Comparison of ENCODE assay signal across 8 cellular contexts in genomic region chr16:3501783-3502400, GRCh38. TPM values are rescaled to one million over a fixed set of nuclear protein-coding genes. Genes with fewer than 3 reads are reported as not detected.
DNase-seq lines count a peak whose midpoint lies in the region; ATAC-seq and TF ChIP-seq lines count a peak whose summit lies in the region.

No MANE protein-coding gene starts in this region.

- peak overlapping the region; percentile 80 for H3K4me3 Mint-ChIP-seq in T-helper 1 cell treated with Interleukin-12 subunit alpha and Interleukin-12 subunit beta and Interleukin-4 antibody, amounts not matched to agents 30 μg/mL and 1 μg/mL, for 36 hours
- H3K4me3 Mint-ChIP-seq in activated B cell treated with CpG ODN at 0.5 μM for 24 hours: peak overlapping the region; percentile 86

- no peaks in the 10 kb centered on the region for H3K36me3 ChIP-seq in iPS-15b (ENCODE audit: control insufficient read depth, insufficient read depth, low read length)
- H3K36me3 ChIP-seq in subcutaneous abdominal adipose tissue (ENCODE audit: control insufficient read depth in 5 of 5, insufficient read depth in 5 of 5, low read length in 5 of 5): peaks cover 4 to 16% (median 14%) of the 10 kb centered on the region in 5 donors

- ATAC-seq in activated B cell treated with CpG ODN at 0.5 μM for 24 hours (ENCODE audit: low read depth) (no peak), HG02610 (IDR thresholded peaks at IDR 0.05; ENCODE audit: unreplicated experiment) (no peak), GM18868 (IDR thresholded peaks at IDR 0.05; ENCODE audit: unreplicated experiment) (no peak)

- DNase-seq in T-helper 1 cell (no peak), activated B cell treated with CpG ODN at 0.5 μM for 24 hours (no peak), AG20443 (ENCODE audit: low spot score) (no peak)

- peak overlapping the region; percentile 79 for H3K4me3 ChIP-seq in iPS-15b (ENCODE audit: low read depth, low read length)
- H3K4me3 ChIP-seq in subcutaneous abdominal adipose tissue (ENCODE audit: low read depth in 1 of 5, low read length in 5 of 5): peak overlapping the region; percentile 66 to 91 (median 80)

- no peaks in the 10 kb centered on the region for H3K9me3 Mint-ChIP-seq in T-helper 1 cell treated with Interleukin-12 subunit alpha and Interleukin-12 subunit beta and Interleukin-4 antibody, amounts not matched to agents 30 μg/mL and 1 μg/mL, for 36 hours
- H3K9me3 Mint-ChIP-seq in activated B cell treated with CpG ODN at 0.5 μM for 24 hours: no peaks in the 10 kb centered on the region

- peaks cover 2% of the 10 kb centered on the region for H3K4me1 ChIP-seq in iPS-15b (ENCODE audit: control insufficient read depth, insufficient read depth, low read length)
- peaks cover 2 to 23% (median 13%) of the 10 kb centered on the region in 5 donors for H3K4me1 ChIP-seq in subcutaneous abdominal adipose tissue (ENCODE audit: control insufficient read depth in 5 of 5, insufficient read depth in 5 of 5, low read length in 5 of 5)

- no peaks in the 10 kb centered on the region for H3K27me3 ChIP-seq in iPS-15b (ENCODE audit: control insufficient read depth, insufficient read depth, low read length)
- H3K27me3 ChIP-seq in subcutaneous abdominal adipose tissue (ENCODE audit: control insufficient read depth in 5 of 5, insufficient read depth in 4 of 5, low read length in 5 of 5): no peaks in the 10 kb centered on the region

- H3K9ac ChIP-seq in iPS-15b (ENCODE audit: low read depth, low read length): no peak overlapping the region
- H3K9ac ChIP-seq in subcutaneous abdominal adipose tissue (ENCODE audit: low read length in 5 of 5): peak overlapping the region in 3 of 5 donors; percentile 41 to 77 (median 73)

- H3K27ac ChIP-seq in subcutaneous abdominal adipose tissue (ENCODE audit: low read depth, low read length): no peak overlapping the region

- H3K9me3 ChIP-seq in iPS-15b (ENCODE audit: control insufficient read depth, insufficient read depth, low read length) (no peaks in the 10 kb centered on the region), subcutaneous abdominal adipose tissue (ENCODE audit: control insufficient read depth in 5 of 5, low read length in 5 of 5) (no peaks in the 10 kb centered on the region)

- peak overlapping the region; percentile 75 for H3K27ac Mint-ChIP-seq in T-helper 1 cell treated with Interleukin-12 subunit alpha and Interleukin-12 subunit beta and Interleukin-4 antibody, amounts not matched to agents 30 μg/mL and 1 μg/mL, for 36 hours
- H3K27ac Mint-ChIP-seq in activated B cell treated with CpG ODN at 0.5 μM for 24 hours: no peak overlapping the region

- no peaks in the 10 kb centered on the region for H3K27me3 Mint-ChIP-seq in T-helper 1 cell treated with Interleukin-12 subunit alpha and Interleukin-12 subunit beta and Interleukin-4 antibody, amounts not matched to agents 30 μg/mL and 1 μg/mL, for 36 hours (ENCODE audit: low read depth)
- H3K27me3 Mint-ChIP-seq in activated B cell treated with CpG ODN at 0.5 μM for 24 hours: no peaks in the 10 kb centered on the region

- POLR2A ChIA-PET in activated B cell treated with CpG ODN at 0.5 μM for 24 hours (lab: Charles Lee): interaction anchor here (0.7 to 1.6 kb wide), 3 partner anchors 45 to 219 kb away, joined by 3 to 7 read pairs (median 6); partner anchors contain the start of genes ZNF174 and ZSCAN32

- CTCF ChIA-PET in activated B cell treated with CpG ODN at 0.5 μM for 24 hours (lab: Charles Lee): interaction anchor here (0.7 kb wide), 1 partner anchor 101 kb away, joined by 3 read pairs; the partner anchor contains the start of genes ZNF174 and ZSCAN32

- H3K36me3 Mint-ChIP-seq in T-helper 1 cell treated with Interleukin-12 subunit alpha and Interleukin-12 subunit beta and Interleukin-4 antibody, amounts not matched to agents 30 μg/mL and 1 μg/mL, for 36 hours (ENCODE audit: low read depth): peaks cover 29% of the 10 kb centered on the region
- peaks cover 16% of the 10 kb centered on the region for H3K36me3 Mint-ChIP-seq in activated B cell treated with CpG ODN at 0.5 μM for 24 hours (ENCODE audit: low read depth)

- peaks cover 52% of the 10 kb centered on the region for H3K4me1 Mint-ChIP-seq in T-helper 1 cell treated with Interleukin-12 subunit alpha and Interleukin-12 subunit beta and Interleukin-4 antibody, amounts not matched to agents 30 μg/mL and 1 μg/mL, for 36 hours (ENCODE audit: low read depth)
- H3K4me1 Mint-ChIP-seq in activated B cell treated with CpG ODN at 0.5 μM for 24 hours: peaks cover 29% of the 10 kb centered on the region

- intact Hi-C loops in activated B cell treated with CpG ODN at 0.5 μM for 24 hours (cut with micrococcal nuclease): loop anchor here (2.0 to 5.0 kb wide), 2 partner anchors 320 to 401 kb away; no protein-coding TSS in a partner anchor

- TF ChIP-seq CTCF in activated B cell treated with CpG ODN at 0.5 μM for 24 hours (IDR thresholded peaks at IDR 0.05): no peak

RNA-seq across cellular contexts. Expression of gene CLUAP1, which starts 1.1 kb away (rescaled TPM):
- total RNA-seq in activated B cell treated with CpG ODN at 0.5 μM for 24 hours: 8.5 and 10.5 TPM in 2 replicates

RNA-seq across cellular contexts. Expression of gene C16orf90, which starts 6.6 kb away (rescaled TPM):
- total RNA-seq in activated B cell treated with CpG ODN at 0.5 μM for 24 hours: not detected in 2 replicates

RNA-seq across cellular contexts. Expression of gene NAA60, which starts 58.4 kb away (rescaled TPM):
- total RNA-seq in activated B cell treated with CpG ODN at 0.5 μM for 24 hours: 44.1 and 48.0 TPM in 2 replicates

RNA-seq across cellular contexts. Expression of gene ZNF597, which starts 58.6 kb away (rescaled TPM):
- 3.6 and 4.2 TPM in 2 replicates for total RNA-seq in activated B cell treated with CpG ODN at 0.5 μM for 24 hours
